1 cellular context compared by ENCODE assay signal in the genomic region with DNA sequence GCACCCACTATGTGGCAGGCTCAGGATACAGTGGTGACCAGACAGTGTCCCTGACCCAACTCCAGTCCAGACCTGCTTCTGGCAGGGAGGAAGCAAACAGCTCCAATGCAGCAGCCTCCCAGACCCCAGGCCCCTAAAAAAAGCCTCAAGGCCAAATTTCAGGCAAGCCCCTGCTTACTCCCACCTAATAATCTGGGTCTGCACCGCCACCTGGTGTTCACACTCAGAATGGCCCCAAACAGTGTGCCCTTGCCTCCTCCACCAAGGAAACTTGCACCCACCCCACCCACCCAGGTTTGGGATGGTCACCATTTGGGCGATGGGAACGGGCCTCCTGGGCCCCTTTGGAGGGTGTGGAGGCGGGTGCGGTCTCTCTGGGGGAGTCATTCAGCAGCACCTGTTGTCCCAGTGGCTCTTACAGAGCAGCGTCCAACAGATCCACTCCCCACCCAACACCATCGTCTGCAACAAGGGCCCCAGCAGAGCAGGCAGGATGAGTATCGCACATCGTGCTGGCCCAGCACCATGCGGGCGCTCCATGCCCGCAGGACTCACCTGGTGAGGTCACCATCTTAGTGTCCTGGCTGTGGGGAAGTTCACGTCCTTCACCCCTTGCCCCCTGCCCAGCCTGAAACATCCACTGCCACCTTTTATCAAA.
TF ChIP-seq lines count a peak whose summit lies in the region.

No MANE protein-coding gene starts in this region.

TF ChIP-seq in GM12878, 131 proteins besides CTCF, POLR2A, EP300 and RAD21:
- TF ChIP-seq BMI1 (IDR thresholded peaks at IDR 0.05; ENCODE audit: borderline replicate concordance) = no peak
- no peak for TF ChIP-seq SREBF2 (IDR thresholded peaks at IDR 0.05; ENCODE audit: low read length)
- no peak for TF ChIP-seq ZZZ3 (IDR thresholded peaks at IDR 0.05; ENCODE audit: control insufficient read depth, insufficient read length, low read depth)
- no peak for TF ChIP-seq NR2F1 (conservative IDR thresholded peaks at IDR 0.05)
- no peak for TF ChIP-seq FOXM1 (IDR thresholded peaks at IDR 0.05; ENCODE audit: low read depth, low read length)
- no peak for TF ChIP-seq CEBPB (IDR thresholded peaks at IDR 0.05; ENCODE audit: borderline replicate concordance in 1 of 2, low read depth in 2 of 2, low read length in 2 of 2)
- TF ChIP-seq SMC3 (IDR thresholded peaks at IDR 0.05; ENCODE audit: borderline replicate concordance, low read length) = peak; percentile 49; the same call in 1 of the 2 replicates
